Comparison of ENCODE assay signal across 9 cellular contexts in genomic region chr4:73308286-73308685, GRCh38. TPM values are rescaled to one million over a fixed set of nuclear protein-coding genes. Genes with fewer than 3 reads are reported as not detected.
DNase-seq lines count a peak whose midpoint lies in the region; ATAC-seq, FAIRE-seq and TF ChIP-seq lines count a peak whose summit lies in the region.
"Had no signal": no experiment of that assay in that cellular context is flagged by ENCODE, and none has a peak within 500 bp of the region (broad histone marks: within the 10 kb centered on the region; RNA-seq: fewer than 3 reads in every experiment).

No MANE protein-coding gene starts in this region.

- no peak overlapping the region for H3K27ac ChIP-seq in CD8-positive, alpha-beta memory T cell (ENCODE audit: low read depth, low read length)
- no peak overlapping the region for H3K27ac ChIP-seq in pancreas

- H3K4me1 Mint-ChIP-seq in CD14-positive monocyte (peaks cover 1% of the 10 kb centered on the region), immature natural killer cell (no peaks in the 10 kb centered on the region)
- H3K4me1 Mint-ChIP-seq in CD8-positive, alpha-beta memory T cell, result no peaks in the 10 kb centered on the region

- ATAC-seq in pancreas, result no peak
- no peak for ATAC-seq in HG03196 (IDR thresholded peaks at IDR 0.05; ENCODE audit: unreplicated experiment)

- no peaks in the 10 kb centered on the region for H3K9me3 ChIP-seq in CD8-positive, alpha-beta memory T cell (ENCODE audit: low read length)
- H3K9me3 ChIP-seq in pancreas, result no peaks in the 10 kb centered on the region

- H3K4me3 Mint-ChIP-seq in CD14-positive monocyte (no peak overlapping the region), immature natural killer cell (no peak overlapping the region)
- H3K4me3 Mint-ChIP-seq in CD8-positive, alpha-beta memory T cell, result no peak overlapping the region

- H3K36me3 ChIP-seq in CD8-positive, alpha-beta memory T cell (ENCODE audit: insufficient read depth, low read length), result no peaks in the 10 kb centered on the region
- no peaks in the 10 kb centered on the region for H3K36me3 ChIP-seq in pancreas

- TF ChIP-seq CTCF in CD14-positive monocyte (IDR thresholded peaks at IDR 0.05) (peak; percentile 30), HFF-Myc (IDR thresholded peaks at IDR 0.05; ENCODE audit: low read depth, low read length, missing control alignments) (peak; percentile 29), pancreas (IDR thresholded peaks at IDR 0.05) (no peak)

- H3K4me1 ChIP-seq in CD8-positive, alpha-beta memory T cell (ENCODE audit: insufficient read depth, low read length), result no peaks in the 10 kb centered on the region
- no peaks in the 10 kb centered on the region for H3K4me1 ChIP-seq in pancreas

- H3K27ac Mint-ChIP-seq in CD14-positive monocyte (no peak overlapping the region), immature natural killer cell (no peak overlapping the region)
- H3K27ac Mint-ChIP-seq in CD8-positive, alpha-beta memory T cell, result no peak overlapping the region

- H3K27me3 Mint-ChIP-seq in CD14-positive monocyte (ENCODE audit: low read depth in 3 of 3) (peaks cover 0 to 2% (median 0%) of the 10 kb centered on the region in 3 donors), immature natural killer cell (ENCODE audit: low read depth in 3 of 3) (peaks cover 0 to 2% (median 1%) of the 10 kb centered on the region in 3 donors)
- H3K27me3 Mint-ChIP-seq in CD8-positive, alpha-beta memory T cell, result peaks cover 0 to 2% of the 10 kb centered on the region in 2 donors

- no peak for FAIRE-seq in pancreas (lab: Jason Lieb, UNC)

- intact Hi-C loops in CD14-positive monocyte (cut with micrococcal nuclease), result no loop called here
- intact Hi-C loops in pancreas (cut with DNase I), result no loop called here

- no peaks in the 10 kb centered on the region for H3K27me3 ChIP-seq in CD8-positive, alpha-beta memory T cell (ENCODE audit: insufficient read depth, low read length, poor library complexity, severe bottlenecking)
- H3K27me3 ChIP-seq in pancreas, result no peaks in the 10 kb centered on the region

- DNase-seq in CD14-positive monocyte (ENCODE audit: low spot score), result no peak
- DNase-seq in HFF-Myc (ENCODE audit: extremely low read depth, low read depth), result no peak
- DNase-seq in RKO (ENCODE audit: low spot score), result peak; percentile 49
- peak; percentile 19 for DNase-seq in hepatic stellate cell (ENCODE audit: low spot score)
- no peak for DNase-seq in CD8-positive, alpha-beta memory T cell
- DNase-seq in immature natural killer cell, result no peak
- no peak for DNase-seq in pancreas
- DNase-seq: activated naive CD4-positive, alpha-beta T cell treated with anti-CD3 and anti-CD28 coated beads, Interleukin-2, amount 50 U/mL, for 16 hours had no signal

- H3K36me3 Mint-ChIP-seq in CD14-positive monocyte (no peaks in the 10 kb centered on the region), immature natural killer cell (no peaks in the 10 kb centered on the region)
- H3K36me3 Mint-ChIP-seq in CD8-positive, alpha-beta memory T cell, result no peaks in the 10 kb centered on the region

- POLR2A ChIA-PET in CD8-positive, alpha-beta memory T cell (lab: Charles Lee), result no interaction called here

- H3K9me3 Mint-ChIP-seq in CD14-positive monocyte (peaks cover 0 to 3% (median 0%) of the 10 kb centered on the region in 7 donors), immature natural killer cell (no peaks in the 10 kb centered on the region)
- H3K9me3 Mint-ChIP-seq in CD8-positive, alpha-beta memory T cell, result no peaks in the 10 kb centered on the region

- H3K4me3 ChIP-seq in HFF-Myc (replicated peaks; ENCODE audit: low read depth, low read length), result no peak overlapping the region
- no peak overlapping the region for H3K4me3 ChIP-seq in CD8-positive, alpha-beta memory T cell (ENCODE audit: low read length)
- no peak overlapping the region for H3K4me3 ChIP-seq in pancreas

- 65 to 77% methylated on average over 3 of the region's 3 CpGs for WGBS in pancreas, 2 donors

- CTCF ChIA-PET in CD8-positive, alpha-beta memory T cell (lab: Charles Lee), result no interaction called here

RNA-seq across cellular contexts. Expression of gene ANKRD17, which starts 49.7 kb away (rescaled TPM):
- polyA plus RNA-seq in CD14-positive monocyte, result 1 to 10 TPM; 5.3 to 9.0 TPM
- total RNA-seq in CD8-positive, alpha-beta memory T cell, result 10 to 100 TPM; 57.6 to 61.9 TPM
- polyA plus RNA-seq in CD8-positive, alpha-beta memory T cell, result 15.7 TPM
- polyA plus RNA-seq in immature natural killer cell, result 10 to 100 TPM in 1 of 3 donors, 1 to 10 TPM in 2; 4.8 to 15.9 (median 8.5) TPM
- total RNA-seq in pancreas, result 10 to 100 TPM; 29.0 to 45.8 (median 32.4) TPM
- 10 to 100 TPM in 1 of 2 donors, 1 to 10 TPM in 1; 7.7 to 13.5 TPM for polyA plus RNA-seq in pancreas

Comparison
In these comparisons a context has a peak if more than half of its experiments do, and no peak if none do; other contexts are left out.
1. DNase-seq: peak in RKO (single experiment) and hepatic stellate cell (single experiment); none in CD14-positive monocyte (single experiment), HFF-Myc (single experiment), CD8-positive, alpha-beta memory T cell (0 of 5), immature natural killer cell (0 of 3) and pancreas (0 of 6).
2. CTCF ChIP-seq: peak in CD14-positive monocyte (single experiment) and HFF-Myc (single experiment); none in pancreas (0 of 4).